In the genomic region with DNA sequence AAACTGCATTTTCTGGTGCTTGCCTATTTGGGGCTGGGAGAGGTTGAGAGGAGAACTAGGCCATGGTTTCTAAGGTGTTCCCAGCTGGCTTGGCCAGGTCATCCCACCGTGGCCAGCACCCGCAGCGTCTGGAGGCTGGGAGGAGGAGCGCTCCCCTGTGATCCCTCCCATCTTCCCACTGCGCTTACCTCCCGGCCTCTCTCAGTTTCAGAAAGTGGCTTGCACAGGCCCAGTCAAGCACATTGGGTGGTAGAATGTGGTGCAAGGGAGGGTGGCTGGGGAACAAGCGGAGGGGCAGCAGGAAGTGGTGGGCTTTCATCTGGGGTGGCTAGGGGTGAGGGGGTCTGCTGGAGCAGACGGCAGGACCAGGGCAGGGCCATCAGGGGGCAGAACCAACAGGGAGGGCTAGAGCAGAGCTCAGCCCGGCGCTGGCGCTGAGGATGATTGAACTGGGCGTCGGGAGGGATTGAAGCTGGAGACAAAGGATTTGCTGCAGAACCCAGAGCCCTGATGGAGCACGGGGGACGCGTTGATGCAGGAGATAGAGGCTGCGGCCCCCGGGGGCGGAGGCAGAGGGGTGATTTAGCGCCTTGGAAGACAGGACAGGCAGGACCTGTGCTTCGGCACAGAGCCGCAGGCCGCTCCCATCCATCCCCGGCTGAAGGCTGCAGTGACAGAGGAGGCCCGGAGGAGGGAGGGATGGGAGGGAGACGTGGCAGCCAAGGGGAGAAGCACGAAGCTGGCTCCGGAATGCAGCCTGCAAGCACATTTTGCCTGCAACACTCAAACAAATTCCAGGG, we compare ENCODE assay signal across 1 cellular context.
TF ChIP-seq lines count a peak whose summit lies in the region.

No MANE protein-coding gene starts in this region.

TF ChIP-seq in GM23338, 12 proteins besides CTCF, POLR2A, EP300 and RAD21 (continued from another document):
- TF ChIP-seq, protein P1, sequence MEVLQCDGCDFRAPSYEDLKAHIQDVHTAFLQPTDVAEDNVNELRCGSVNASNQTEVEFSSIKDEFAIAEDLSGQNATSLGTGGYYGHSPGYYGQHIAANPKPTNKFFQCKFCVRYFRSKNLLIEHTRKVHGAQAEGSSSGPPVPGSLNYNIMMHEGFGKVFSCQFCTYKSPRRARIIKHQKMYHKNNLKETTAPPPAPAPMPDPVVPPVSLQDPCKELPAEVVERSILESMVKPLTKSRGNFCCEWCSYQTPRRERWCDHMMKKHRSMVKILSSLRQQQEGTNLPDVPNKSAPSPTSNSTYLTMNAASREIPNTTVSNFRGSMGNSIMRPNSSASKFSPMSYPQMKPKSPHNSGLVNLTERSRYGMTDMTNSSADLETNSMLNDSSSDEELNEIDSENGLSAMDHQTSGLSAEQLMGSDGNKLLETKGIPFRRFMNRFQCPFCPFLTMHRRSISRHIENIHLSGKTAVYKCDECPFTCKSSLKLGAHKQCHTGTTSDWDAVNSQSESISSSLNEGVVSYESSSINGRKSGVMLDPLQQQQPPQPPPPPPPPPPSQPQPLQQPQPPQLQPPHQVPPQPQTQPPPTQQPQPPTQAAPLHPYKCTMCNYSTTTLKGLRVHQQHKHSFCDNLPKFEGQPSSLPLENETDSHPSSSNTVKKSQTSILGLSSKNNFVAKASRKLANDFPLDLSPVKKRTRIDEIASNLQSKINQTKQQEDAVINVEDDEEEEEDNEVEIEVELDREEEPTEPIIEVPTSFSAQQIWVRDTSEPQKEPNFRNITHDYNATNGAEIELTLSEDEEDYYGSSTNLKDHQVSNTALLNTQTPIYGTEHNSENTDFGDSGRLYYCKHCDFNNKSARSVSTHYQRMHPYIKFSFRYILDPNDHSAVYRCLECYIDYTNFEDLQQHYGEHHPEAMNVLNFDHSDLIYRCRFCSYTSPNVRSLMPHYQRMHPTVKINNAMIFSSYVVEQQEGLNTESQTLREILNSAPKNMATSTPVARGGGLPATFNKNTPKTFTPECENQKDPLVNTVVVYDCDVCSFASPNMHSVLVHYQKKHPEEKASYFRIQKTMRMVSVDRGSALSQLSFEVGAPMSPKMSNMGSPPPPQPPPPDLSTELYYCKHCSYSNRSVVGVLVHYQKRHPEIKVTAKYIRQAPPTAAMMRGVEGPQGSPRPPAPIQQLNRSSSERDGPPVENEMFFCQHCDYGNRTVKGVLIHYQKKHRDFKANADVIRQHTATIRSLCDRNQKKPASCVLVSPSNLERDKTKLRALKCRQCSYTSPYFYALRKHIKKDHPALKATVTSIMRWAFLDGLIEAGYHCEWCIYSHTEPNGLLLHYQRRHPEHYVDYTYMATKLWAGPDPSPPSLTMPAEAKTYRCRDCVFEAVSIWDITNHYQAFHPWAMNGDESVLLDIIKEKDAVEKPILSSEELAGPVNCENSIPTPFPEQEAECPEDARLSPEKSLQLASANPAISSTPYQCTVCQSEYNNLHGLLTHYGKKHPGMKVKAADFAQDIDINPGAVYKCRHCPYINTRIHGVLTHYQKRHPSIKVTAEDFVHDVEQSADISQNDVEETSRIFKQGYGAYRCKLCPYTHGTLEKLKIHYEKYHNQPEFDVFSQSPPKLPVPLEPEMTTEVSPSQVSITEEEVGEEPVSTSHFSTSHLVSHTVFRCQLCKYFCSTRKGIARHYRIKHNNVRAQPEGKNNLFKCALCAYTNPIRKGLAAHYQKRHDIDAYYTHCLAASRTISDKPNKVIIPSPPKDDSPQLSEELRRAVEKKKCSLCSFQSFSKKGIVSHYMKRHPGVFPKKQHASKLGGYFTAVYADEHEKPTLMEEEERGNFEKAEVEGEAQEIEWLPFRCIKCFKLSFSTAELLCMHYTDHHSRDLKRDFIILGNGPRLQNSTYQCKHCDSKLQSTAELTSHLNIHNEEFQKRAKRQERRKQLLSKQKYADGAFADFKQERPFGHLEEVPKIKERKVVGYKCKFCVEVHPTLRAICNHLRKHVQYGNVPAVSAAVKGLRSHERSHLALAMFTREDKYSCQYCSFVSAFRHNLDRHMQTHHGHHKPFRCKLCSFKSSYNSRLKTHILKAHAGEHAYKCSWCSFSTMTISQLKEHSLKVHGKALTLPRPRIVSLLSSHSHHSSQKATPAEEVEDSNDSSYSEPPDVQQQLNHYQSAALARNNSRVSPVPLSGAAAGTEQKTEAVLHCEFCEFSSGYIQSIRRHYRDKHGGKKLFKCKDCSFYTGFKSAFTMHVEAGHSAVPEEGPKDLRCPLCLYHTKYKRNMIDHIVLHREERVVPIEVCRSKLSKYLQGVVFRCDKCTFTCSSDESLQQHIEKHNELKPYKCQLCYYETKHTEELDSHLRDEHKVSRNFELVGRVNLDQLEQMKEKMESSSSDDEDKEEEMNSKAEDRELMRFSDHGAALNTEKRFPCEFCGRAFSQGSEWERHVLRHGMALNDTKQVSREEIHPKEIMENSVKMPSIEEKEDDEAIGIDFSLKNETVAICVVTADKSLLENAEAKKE (CRISPR knock-in tag; IDR thresholded peaks at IDR 0.05), result no peak
- TF ChIP-seq REST (IDR thresholded peaks at IDR 0.05; ENCODE audit: unreplicated experiment) (no peak), EZH2 (IDR thresholded peaks at IDR 0.05; ENCODE audit: low read depth, unreplicated experiment) (no peak), JUNB (IDR thresholded peaks at IDR 0.05; ENCODE audit: unreplicated experiment) (no peak), ZNF114 (CRISPR knock-in tag; IDR thresholded peaks at IDR 0.05) (no peak), POLR2AphosphoS5 (IDR thresholded peaks at IDR 0.05; ENCODE audit: low read depth) (no peak), EZH2phosphoT487 (IDR thresholded peaks at IDR 0.05; ENCODE audit: unreplicated experiment) (no peak), CREB1 (CRISPR knock-in tag; IDR thresholded peaks at IDR 0.05; ENCODE audit: low read depth) (no peak), NANOG (IDR thresholded peaks at IDR 0.05; ENCODE audit: borderline replicate concordance) (no peak)
- TF ChIP-seq, protein P2, sequence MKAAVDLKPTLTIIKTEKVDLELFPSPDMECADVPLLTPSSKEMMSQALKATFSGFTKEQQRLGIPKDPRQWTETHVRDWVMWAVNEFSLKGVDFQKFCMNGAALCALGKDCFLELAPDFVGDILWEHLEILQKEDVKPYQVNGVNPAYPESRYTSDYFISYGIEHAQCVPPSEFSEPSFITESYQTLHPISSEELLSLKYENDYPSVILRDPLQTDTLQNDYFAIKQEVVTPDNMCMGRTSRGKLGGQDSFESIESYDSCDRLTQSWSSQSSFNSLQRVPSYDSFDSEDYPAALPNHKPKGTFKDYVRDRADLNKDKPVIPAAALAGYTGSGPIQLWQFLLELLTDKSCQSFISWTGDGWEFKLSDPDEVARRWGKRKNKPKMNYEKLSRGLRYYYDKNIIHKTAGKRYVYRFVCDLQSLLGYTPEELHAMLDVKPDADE (IDR thresholded peaks at IDR 0.05), result no peak
